In the genomic region with DNA sequence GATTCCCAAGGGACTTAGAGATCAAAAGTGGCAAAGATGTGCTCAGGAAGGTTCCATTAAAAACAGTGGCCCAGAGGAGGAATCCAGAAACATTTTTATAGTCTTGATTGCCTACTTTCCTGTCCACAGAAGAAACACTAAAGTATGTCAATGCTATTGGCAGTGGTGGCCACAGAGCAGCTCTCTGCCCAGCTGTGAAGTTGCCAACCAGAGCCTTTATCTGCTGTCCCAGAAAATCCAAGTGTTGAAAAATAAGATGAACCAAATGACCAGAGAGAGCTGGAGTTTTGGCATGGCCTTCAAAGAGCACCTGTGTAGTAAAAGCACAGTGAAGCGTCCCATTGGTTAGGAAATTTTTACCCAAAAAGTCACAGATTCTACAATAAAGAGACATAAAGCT, we compare ENCODE assay signal across 27 cellular contexts.
"Had no signal": no experiment of that assay in that cellular context is flagged by ENCODE, and none has a peak within 500 bp of the region (broad histone marks: within the 10 kb centered on the region; RNA-seq: fewer than 3 reads in every experiment).

No MANE protein-coding gene starts in this region.

- H3K4me1 ChIP-seq: tibial artery had no signal

- H3K4me3 ChIP-seq: esophagus squamous epithelium, heart right ventricle, pancreas, smooth muscle cell, stomach, testis, tibial artery had no signal

- H3K36me3 ChIP-seq: neutrophil, pancreas had no signal

- H3K27ac ChIP-seq: esophagus squamous epithelium, neutrophil, pancreas, stomach, testis, tibial artery had no signal

- H3K27me3 Mint-ChIP-seq: effector memory CD8-positive, alpha-beta T cell; naive thymus-derived CD8-positive, alpha-beta T cell; type B pancreatic cell had no signal

- H3K27me3 ChIP-seq: esophagus squamous epithelium, heart right ventricle, neutrophil, pancreas, stomach, testis, tibial artery had no signal

- H3K27ac Mint-ChIP-seq: type B pancreatic cell had no signal

- DNase-seq: cortex of kidney; effector memory CD8-positive, alpha-beta T cell; erythroblast; esophagus squamous epithelium; foreskin melanocyte; glutamatergic neuron; heart right ventricle; hippocampal formation; islet precursor cell; kidney glomerular epithelial cell; left colon; mammary epithelial cell; naive thymus-derived CD8-positive, alpha-beta T cell; pancreas; stimulated activated CD4-positive, alpha-beta T cell treated with anti-CD3 and anti-CD28 coated beads, Interleukin-12 subunit alpha, Interleukin-12 subunit beta, amount 100 ng/mL, for 4 hours; stimulated activated CD4-positive, alpha-beta T cell treated with anti-CD3 and anti-CD28 coated beads, Interleukin-1b, Interleukin-23, amount 100 ng/mL, for 48 hours; stimulated activated CD4-positive, alpha-beta T cell treated with anti-CD3 and anti-CD28 coated beads, Interleukin-4, amount 100 ng/mL, for 1 hour; stimulated activated CD8-positive, alpha-beta memory T cell treated with anti-CD3 and anti-CD28 coated beads, Interleukin-4, amount 100 ng/mL, for 48 hours; stimulated activated naive CD4-positive, alpha-beta T cell treated with Interleukin-2 at 50 U/mL for 16 hours; stomach; testis; tibial artery had no signal

- H3K4me3 Mint-ChIP-seq: effector memory CD8-positive, alpha-beta T cell; naive thymus-derived CD8-positive, alpha-beta T cell; neural crest cell; type B pancreatic cell had no signal

- H3K9me3 Mint-ChIP-seq: effector memory CD8-positive, alpha-beta T cell; naive thymus-derived CD8-positive, alpha-beta T cell; neural crest cell; type B pancreatic cell had no signal

- ATAC-seq: effector memory CD8-positive, alpha-beta T cell; heart right ventricle; left colon; naive thymus-derived CD8-positive, alpha-beta T cell; pancreas; sciatic nerve had no signal

- H3K9me3 ChIP-seq: esophagus squamous epithelium, heart right ventricle, neutrophil, pancreas, stomach, testis, tibial artery had no signal
